Comparison of ENCODE assay signal across 1 cellular context in genomic region chr5:62403411-62404250, GRCh38.
TF ChIP-seq lines count a peak whose summit lies in the region.

TSS of gene DIMT1 (minus strand) at chr5:62403905. CDS start at chr5:62403772, 133 bp downstream.

TF ChIP-seq in HepG2, 621 proteins besides CTCF, POLR2A, EP300 and RAD21 (continued from another document and continues in another):
- TF ChIP-seq, protein P1, sequence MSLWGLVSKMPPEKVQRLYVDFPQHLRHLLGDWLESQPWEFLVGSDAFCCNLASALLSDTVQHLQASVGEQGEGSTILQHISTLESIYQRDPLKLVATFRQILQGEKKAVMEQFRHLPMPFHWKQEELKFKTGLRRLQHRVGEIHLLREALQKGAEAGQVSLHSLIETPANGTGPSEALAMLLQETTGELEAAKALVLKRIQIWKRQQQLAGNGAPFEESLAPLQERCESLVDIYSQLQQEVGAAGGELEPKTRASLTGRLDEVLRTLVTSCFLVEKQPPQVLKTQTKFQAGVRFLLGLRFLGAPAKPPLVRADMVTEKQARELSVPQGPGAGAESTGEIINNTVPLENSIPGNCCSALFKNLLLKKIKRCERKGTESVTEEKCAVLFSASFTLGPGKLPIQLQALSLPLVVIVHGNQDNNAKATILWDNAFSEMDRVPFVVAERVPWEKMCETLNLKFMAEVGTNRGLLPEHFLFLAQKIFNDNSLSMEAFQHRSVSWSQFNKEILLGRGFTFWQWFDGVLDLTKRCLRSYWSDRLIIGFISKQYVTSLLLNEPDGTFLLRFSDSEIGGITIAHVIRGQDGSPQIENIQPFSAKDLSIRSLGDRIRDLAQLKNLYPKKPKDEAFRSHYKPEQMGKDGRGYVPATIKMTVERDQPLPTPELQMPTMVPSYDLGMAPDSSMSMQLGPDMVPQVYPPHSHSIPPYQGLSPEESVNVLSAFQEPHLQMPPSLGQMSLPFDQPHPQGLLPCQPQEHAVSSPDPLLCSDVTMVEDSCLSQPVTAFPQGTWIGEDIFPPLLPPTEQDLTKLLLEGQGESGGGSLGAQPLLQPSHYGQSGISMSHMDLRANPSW (CRISPR knock-in tag; IDR thresholded peaks at IDR 0.05; ENCODE audit: borderline replicate concordance): peak; percentile 69; the same call in 1 of the 2 replicates
- TF ChIP-seq, protein P2, sequence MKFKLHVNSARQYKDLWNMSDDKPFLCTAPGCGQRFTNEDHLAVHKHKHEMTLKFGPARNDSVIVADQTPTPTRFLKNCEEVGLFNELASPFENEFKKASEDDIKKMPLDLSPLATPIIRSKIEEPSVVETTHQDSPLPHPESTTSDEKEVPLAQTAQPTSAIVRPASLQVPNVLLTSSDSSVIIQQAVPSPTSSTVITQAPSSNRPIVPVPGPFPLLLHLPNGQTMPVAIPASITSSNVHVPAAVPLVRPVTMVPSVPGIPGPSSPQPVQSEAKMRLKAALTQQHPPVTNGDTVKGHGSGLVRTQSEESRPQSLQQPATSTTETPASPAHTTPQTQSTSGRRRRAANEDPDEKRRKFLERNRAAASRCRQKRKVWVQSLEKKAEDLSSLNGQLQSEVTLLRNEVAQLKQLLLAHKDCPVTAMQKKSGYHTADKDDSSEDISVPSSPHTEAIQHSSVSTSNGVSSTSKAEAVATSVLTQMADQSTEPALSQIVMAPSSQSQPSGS (CRISPR knock-in tag; IDR thresholded peaks at IDR 0.05): peak; percentile 57; the same call in 1 of the 2 replicates
- TF ChIP-seq MAFF (IDR thresholded peaks at IDR 0.05; ENCODE audit: low read depth, low read length) (no peak), NRL (CRISPR knock-in tag; IDR thresholded peaks at IDR 0.05; ENCODE audit: borderline replicate concordance) (peak; percentile 98), CEBPB (IDR thresholded peaks at IDR 0.05; ENCODE audit: borderline replicate concordance, low read depth, low read length) (no peak), ARNT (IDR thresholded peaks at IDR 0.05) (no peak), STAG1 (CRISPR knock-in tag; IDR thresholded peaks at IDR 0.05) (no peak), ZNF512 (CRISPR knock-in tag; IDR thresholded peaks at IDR 0.05) (no peak), CREBL2 (CRISPR knock-in tag; IDR thresholded peaks at IDR 0.05; ENCODE audit: borderline replicate concordance) (no peak), ZNF253 (CRISPR knock-in tag; IDR thresholded peaks at IDR 0.05; ENCODE audit: borderline replicate concordance) (no peak), KMT2B (CRISPR knock-in tag; IDR thresholded peaks at IDR 0.05) (peak; percentile 89; the same call in 1 of the 2 replicates), NR1H2 (CRISPR knock-in tag; IDR thresholded peaks at IDR 0.05; ENCODE audit: borderline replicate concordance, low read depth) (peak; percentile 59; the same call in 1 of the 2 replicates), ZNF543 (CRISPR knock-in tag; IDR thresholded peaks at IDR 0.05) (peak; percentile 83), RFXAP (CRISPR knock-in tag; IDR thresholded peaks at IDR 0.05; ENCODE audit: borderline replicate concordance) (0 out of 2 replicates have a peak, but pooled peaks have one; percentile 29), KDM1A (CRISPR knock-in tag; IDR thresholded peaks at IDR 0.05) (no peak), SP1 (IDR thresholded peaks at IDR 0.05) (no peak), SP1 (CRISPR knock-in tag; IDR thresholded peaks at IDR 0.05) (peak; percentile 82), ZNF790 (CRISPR knock-in tag; IDR thresholded peaks at IDR 0.05; ENCODE audit: borderline replicate concordance) (0 out of 2 replicates have a peak, but pooled peaks have one; percentile 79), ZNF761 (CRISPR knock-in tag; conservative IDR thresholded peaks at IDR 0.05) (0 out of 2 replicates have a peak, but pooled peaks have one; percentile 44), ZSCAN31 (CRISPR knock-in tag; IDR thresholded peaks at IDR 0.05; ENCODE audit: low read depth) (peak; percentile 75; the same call in 1 of the 2 replicates), TRAFD1 (CRISPR knock-in tag; IDR thresholded peaks at IDR 0.05; ENCODE audit: borderline replicate concordance) (no peak; the same call in 1 of the 2 replicates), GTF3A (CRISPR knock-in tag; conservative IDR thresholded peaks at IDR 0.05) (no peak), SRY (CRISPR knock-in tag; IDR thresholded peaks at IDR 0.05) (peak; percentile 83; the same call in 1 of the 2 replicates), ZMYM2 (CRISPR knock-in tag; IDR thresholded peaks at IDR 0.05) (no peak), GMEB2 (CRISPR knock-in tag; IDR thresholded peaks at IDR 0.05; ENCODE audit: low read depth) (peak; percentile 65; the same call in 1 of the 2 replicates), ZNF230 (CRISPR knock-in tag; IDR thresholded peaks at IDR 0.05) (peak; percentile 97), XRCC5 (optimal IDR thresholded peaks at IDR 0.05; ENCODE audit: low read length) (peak; percentile 42), KLF11 (CRISPR knock-in tag; IDR thresholded peaks at IDR 0.05) (no peak; the same call in 1 of the 2 replicates), BHLHE40 (IDR thresholded peaks at IDR 0.05; ENCODE audit: low read length) (peak; percentile 2; the same call in 1 of the 2 replicates), ZMYM4 (CRISPR knock-in tag; IDR thresholded peaks at IDR 0.05) (peak; percentile 81), ZNF841 (CRISPR knock-in tag; IDR thresholded peaks at IDR 0.05; ENCODE audit: borderline replicate concordance) (no peak; the same call in 1 of the 2 replicates), SP140L (CRISPR knock-in tag; IDR thresholded peaks at IDR 0.05; ENCODE audit: borderline replicate concordance) (peak; percentile 92; the same call in 1 of the 2 replicates), ZNF678 (CRISPR knock-in tag; IDR thresholded peaks at IDR 0.05) (peak; percentile 94; the same call in 1 of the 2 replicates), JUNB (CRISPR knock-in tag; IDR thresholded peaks at IDR 0.05; ENCODE audit: borderline replicate concordance) (no peak), PHF20 (CRISPR knock-in tag; IDR thresholded peaks at IDR 0.05) (peak; percentile 76), ZNF570 (CRISPR knock-in tag; IDR thresholded peaks at IDR 0.05; ENCODE audit: borderline replicate concordance) (peak; percentile 69; the same call in 1 of the 2 replicates), ZFP36L1 (CRISPR knock-in tag; IDR thresholded peaks at IDR 0.05) (peak; percentile 78), DMAP1 (CRISPR knock-in tag; IDR thresholded peaks at IDR 0.05) (peak; percentile 99), SETDB1 (CRISPR knock-in tag; IDR thresholded peaks at IDR 0.05; ENCODE audit: borderline replicate concordance) (no peak), ZFYVE20 (CRISPR knock-in tag; IDR thresholded peaks at IDR 0.05; ENCODE audit: borderline replicate concordance, low read depth) (no peak)
- TF ChIP-seq, protein P3, sequence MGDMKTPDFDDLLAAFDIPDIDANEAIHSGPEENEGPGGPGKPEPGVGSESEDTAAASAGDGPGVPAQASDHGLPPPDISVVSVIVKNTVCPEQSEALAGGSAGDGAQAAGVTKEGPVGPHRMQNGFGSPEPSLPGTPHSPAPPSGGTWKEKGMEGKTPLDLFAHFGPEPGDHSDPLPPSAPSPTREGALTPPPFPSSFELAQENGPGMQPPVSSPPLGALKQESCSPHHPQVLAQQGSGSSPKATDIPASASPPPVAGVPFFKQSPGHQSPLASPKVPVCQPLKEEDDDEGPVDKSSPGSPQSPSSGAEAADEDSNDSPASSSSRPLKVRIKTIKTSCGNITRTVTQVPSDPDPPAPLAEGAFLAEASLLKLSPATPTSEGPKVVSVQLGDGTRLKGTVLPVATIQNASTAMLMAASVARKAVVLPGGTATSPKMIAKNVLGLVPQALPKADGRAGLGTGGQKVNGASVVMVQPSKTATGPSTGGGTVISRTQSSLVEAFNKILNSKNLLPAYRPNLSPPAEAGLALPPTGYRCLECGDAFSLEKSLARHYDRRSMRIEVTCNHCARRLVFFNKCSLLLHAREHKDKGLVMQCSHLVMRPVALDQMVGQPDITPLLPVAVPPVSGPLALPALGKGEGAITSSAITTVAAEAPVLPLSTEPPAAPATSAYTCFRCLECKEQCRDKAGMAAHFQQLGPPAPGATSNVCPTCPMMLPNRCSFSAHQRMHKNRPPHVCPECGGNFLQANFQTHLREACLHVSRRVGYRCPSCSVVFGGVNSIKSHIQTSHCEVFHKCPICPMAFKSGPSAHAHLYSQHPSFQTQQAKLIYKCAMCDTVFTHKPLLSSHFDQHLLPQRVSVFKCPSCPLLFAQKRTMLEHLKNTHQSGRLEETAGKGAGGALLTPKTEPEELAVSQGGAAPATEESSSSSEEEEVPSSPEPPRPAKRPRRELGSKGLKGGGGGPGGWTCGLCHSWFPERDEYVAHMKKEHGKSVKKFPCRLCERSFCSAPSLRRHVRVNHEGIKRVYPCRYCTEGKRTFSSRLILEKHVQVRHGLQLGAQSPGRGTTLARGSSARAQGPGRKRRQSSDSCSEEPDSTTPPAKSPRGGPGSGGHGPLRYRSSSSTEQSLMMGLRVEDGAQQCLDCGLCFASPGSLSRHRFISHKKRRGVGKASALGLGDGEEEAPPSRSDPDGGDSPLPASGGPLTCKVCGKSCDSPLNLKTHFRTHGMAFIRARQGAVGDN (CRISPR knock-in tag; IDR thresholded peaks at IDR 0.05): peak; percentile 98
- TF ChIP-seq, protein P4, sequence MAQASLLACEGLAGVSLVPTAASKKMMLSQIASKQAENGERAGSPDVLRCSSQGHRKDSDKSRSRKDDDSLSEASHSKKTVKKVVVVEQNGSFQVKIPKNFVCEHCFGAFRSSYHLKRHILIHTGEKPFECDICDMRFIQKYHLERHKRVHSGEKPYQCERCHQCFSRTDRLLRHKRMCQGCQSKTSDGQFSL (CRISPR knock-in tag; IDR thresholded peaks at IDR 0.05): 0 out of 2 replicates have a peak, but pooled peaks have one; percentile 33
- TF ChIP-seq, protein P5, sequence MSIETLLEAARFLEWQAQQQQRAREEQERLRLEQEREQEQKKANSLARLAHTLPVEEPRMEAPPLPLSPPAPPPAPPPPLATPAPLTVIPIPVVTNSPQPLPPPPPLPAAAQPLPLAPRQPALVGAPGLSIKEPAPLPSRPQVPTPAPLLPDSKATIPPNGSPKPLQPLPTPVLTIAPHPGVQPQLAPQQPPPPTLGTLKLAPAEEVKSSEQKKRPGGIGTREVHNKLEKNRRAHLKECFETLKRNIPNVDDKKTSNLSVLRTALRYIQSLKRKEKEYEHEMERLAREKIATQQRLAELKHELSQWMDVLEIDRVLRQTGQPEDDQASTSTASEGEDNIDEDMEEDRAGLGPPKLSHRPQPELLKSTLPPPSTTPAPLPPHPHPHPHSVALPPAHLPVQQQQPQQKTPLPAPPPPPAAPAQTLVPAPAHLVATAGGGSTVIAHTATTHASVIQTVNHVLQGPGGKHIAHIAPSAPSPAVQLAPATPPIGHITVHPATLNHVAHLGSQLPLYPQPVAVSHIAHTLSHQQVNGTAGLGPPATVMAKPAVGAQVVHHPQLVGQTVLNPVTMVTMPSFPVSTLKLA (IDR thresholded peaks at IDR 0.05): peak; percentile 85
- TF ChIP-seq, protein P6, sequence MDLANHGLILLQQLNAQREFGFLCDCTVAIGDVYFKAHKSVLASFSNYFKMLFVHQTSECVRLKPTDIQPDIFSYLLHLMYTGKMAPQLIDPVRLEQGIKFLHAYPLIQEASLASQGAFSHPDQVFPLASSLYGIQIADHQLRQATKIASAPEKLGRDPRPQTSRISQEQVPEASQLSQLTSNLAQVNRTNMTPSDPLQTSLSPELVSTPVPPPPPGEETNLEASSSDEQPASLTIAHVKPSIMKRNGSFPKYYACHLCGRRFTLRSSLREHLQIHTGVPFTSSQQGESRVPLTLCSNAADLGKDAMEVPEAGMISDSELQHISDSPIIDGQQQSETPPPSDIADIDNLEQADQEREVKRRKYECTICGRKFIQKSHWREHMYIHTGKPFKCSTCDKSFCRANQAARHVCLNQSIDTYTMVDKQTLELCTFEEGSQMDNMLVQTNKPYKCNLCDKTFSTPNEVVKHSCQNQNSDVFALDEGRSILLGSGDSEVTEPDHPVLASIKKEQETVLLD (CRISPR knock-in tag; IDR thresholded peaks at IDR 0.05; ENCODE audit: low read depth): peak; percentile 68
